1 cellular context compared by ENCODE assay signal in genomic region chr20:3045816-3046676, GRCh38.
TF ChIP-seq lines count a peak whose summit lies in the region.

Gene MRPS26 (plus strand): TSS chr20:3046052. CDS start chr20:3046069, 17 bp downstream.

TF ChIP-seq in K562, 482 proteins besides CTCF, POLR2A, EP300 and RAD21 (continued from another document and continues in another):
- TF ChIP-seq ZBTB40 (IDR thresholded peaks at IDR 0.05) (peak; percentile 76), ZBTB40 (CRISPR knock-in tag; IDR thresholded peaks at IDR 0.05) (no peak), TCFL5 (CRISPR knock-in tag; conservative IDR thresholded peaks at IDR 0.05) (no peak), PHB2 (IDR thresholded peaks at IDR 0.05; ENCODE audit: low read depth) (no peak), HCFC1 (IDR thresholded peaks at IDR 0.05; ENCODE audit: low read depth, low read length) (peak; percentile 89), SIRT6 (IDR thresholded peaks at IDR 0.05; ENCODE audit: low read depth, low read length) (no peak), ZEB2 (IDR thresholded peaks at IDR 0.05) (peak; percentile 42; the same call in 1 of the 2 replicates), PHTF2 (CRISPR knock-in tag; IDR thresholded peaks at IDR 0.05) (no peak), NFATC3 (IDR thresholded peaks at IDR 0.05) (no peak), ZNF274 (IDR thresholded peaks at IDR 0.05; ENCODE audit: borderline replicate concordance, low read depth, low read length) (no peak), MAZ (CRISPR knock-in tag; conservative IDR thresholded peaks at IDR 0.05 in 1 of 2, IDR thresholded peaks at IDR 0.05 in 1 of 2) (peak; percentile 62 to 78; a peak in 2 of 4 replicates), FOXA3 (CRISPR knock-in tag; conservative IDR thresholded peaks at IDR 0.05 in 1 of 2, IDR thresholded peaks at IDR 0.05 in 1 of 2) (peak in 1 of 2 experiments; percentile 79; a peak in 2 of 4 replicates), ELF2 (CRISPR knock-in tag; IDR thresholded peaks at IDR 0.05) (peak; percentile 70; the same call in 1 of the 2 replicates), THRA (IDR thresholded peaks at IDR 0.05) (no peak), RBM34 (IDR thresholded peaks at IDR 0.05; ENCODE audit: borderline replicate concordance, insufficient read depth, low read length) (0 out of 2 replicates have a peak, but pooled peaks have one; percentile 23), E2F3 (CRISPR knock-in tag; IDR thresholded peaks at IDR 0.05) (peak; percentile 8; the same call in 1 of the 2 replicates), ARID4B (CRISPR knock-in tag; IDR thresholded peaks at IDR 0.05) (peak; percentile 96; the same call in 1 of the 2 replicates), SETDB1 (IDR thresholded peaks at IDR 0.05; ENCODE audit: low read length) (no peak), BHLHE40 (IDR thresholded peaks at IDR 0.05; ENCODE audit: low read length) (0 out of 2 replicates have a peak, but pooled peaks have one; percentile 19), CHD1 (IDR thresholded peaks at IDR 0.05; ENCODE audit: low read length) (no peak), MBD2 (IDR thresholded peaks at IDR 0.05; ENCODE audit: borderline replicate concordance, low read depth) (no peak; the same call in 1 of the 2 replicates), ZKSCAN1 (IDR thresholded peaks at IDR 0.05; ENCODE audit: low read depth, low read length) (no peak), HDAC1 (IDR thresholded peaks at IDR 0.05) (peak in 1 of 2 experiments; percentile 50; a peak in 2 of 4 replicates), ZNF175 (CRISPR knock-in tag; IDR thresholded peaks at IDR 0.05; ENCODE audit: low read depth) (no peak), USF1 (CRISPR knock-in tag; IDR thresholded peaks at IDR 0.05) (peak; percentile 45; the same call in 1 of the 2 replicates), ZFX (CRISPR knock-in tag; IDR thresholded peaks at IDR 0.05) (peak; percentile 87), ATF6 (CRISPR knock-in tag; IDR thresholded peaks at IDR 0.05) (no peak), CEBPG (CRISPR knock-in tag; IDR thresholded peaks at IDR 0.05) (peak; percentile 32; the same call in 1 of the 2 replicates), CEBPG (tag; conservative IDR thresholded peaks at IDR 0.05 in 1 of 2, IDR thresholded peaks at IDR 0.05 in 1 of 2) (no peak), GABPB2 (CRISPR knock-in tag; conservative IDR thresholded peaks at IDR 0.05) (no peak), FUS (optimal IDR thresholded peaks at IDR 0.05; ENCODE audit: low read depth, low read length) (no peak), CTBP1 (IDR thresholded peaks at IDR 0.05; ENCODE audit: borderline replicate concordance) (peak; percentile 77), SAP30 (IDR thresholded peaks at IDR 0.05; ENCODE audit: borderline replicate concordance, insufficient read depth, low read depth, low read length, poor library complexity, severe bottlenecking) (peak; percentile 71), ZSCAN29 (IDR thresholded peaks at IDR 0.05) (no peak), MEIS2 (IDR thresholded peaks at IDR 0.05; ENCODE audit: partially characterized antibody) (no peak), PHF20 (IDR thresholded peaks at IDR 0.05; ENCODE audit: partially characterized antibody) (peak; percentile 48), PRMT5 (CRISPR knock-in tag; IDR thresholded peaks at IDR 0.05) (no peak), ESRRB (CRISPR knock-in tag; IDR thresholded peaks at IDR 0.05; ENCODE audit: borderline replicate concordance) (no peak), SUPT5H (IDR thresholded peaks at IDR 0.05) (peak; percentile 74), ZNF23 (CRISPR knock-in tag; IDR thresholded peaks at IDR 0.05) (no peak), DDX20 (tag; IDR thresholded peaks at IDR 0.05; ENCODE audit: low read depth) (no peak), ZNF232 (CRISPR knock-in tag; IDR thresholded peaks at IDR 0.05) (no peak), NR3C1 (CRISPR knock-in tag; IDR thresholded peaks at IDR 0.05) (peak; percentile 78), GABPB1 (CRISPR knock-in tag; IDR thresholded peaks at IDR 0.05) (peak; percentile 95), RB1 (IDR thresholded peaks at IDR 0.05; ENCODE audit: low read depth) (peak; percentile 56; the same call in 1 of the 2 replicates), POLR2AphosphoS2 (IDR thresholded peaks at IDR 0.05; ENCODE audit: low read length) (0 out of 2 replicates have a peak, but pooled peaks have one; percentile 52), TFAP4 (CRISPR knock-in tag; IDR thresholded peaks at IDR 0.05; ENCODE audit: borderline replicate concordance) (peak; percentile 81; the same call in 1 of the 2 replicates), EP400 (IDR thresholded peaks at IDR 0.05) (peak; percentile 79), SMAD2 (IDR thresholded peaks at IDR 0.05; ENCODE audit: low read depth, low read length) (no peak), POLR2AphosphoS5 (IDR thresholded peaks at IDR 0.05; ENCODE audit: control insufficient read depth, insufficient read depth, low read depth, low read length) (0 out of 2 replicates have a peak, but pooled peaks have one; percentile 26)
